29 cellular contexts compared by ENCODE assay signal in genomic region chr10:49366460-49366859, GRCh38. TPM values are rescaled to one million over a fixed set of nuclear protein-coding genes. Genes with fewer than 3 reads are reported as not detected.
DNase-seq lines count a peak whose midpoint lies in the region; ATAC-seq, FAIRE-seq and TF ChIP-seq lines count a peak whose summit lies in the region.
"Had no signal": no experiment of that assay in that cellular context is flagged by ENCODE, and none has a peak within 500 bp of the region (broad histone marks: within the 10 kb centered on the region; RNA-seq: fewer than 3 reads in every experiment).

No MANE protein-coding gene starts in this region.

- TF ChIP-seq POLR2A in HepG2 (IDR thresholded peaks at IDR 0.05; ENCODE audit: insufficient read depth in 1 of 2, low read depth in 2 of 2, low read length in 2 of 2) (no peak), right lobe of liver (IDR thresholded peaks at IDR 0.05) (no peak), K562 (conservative IDR thresholded peaks at IDR 0.05) (no peak)

- no peak overlapping the region for H3K27ac Mint-ChIP-seq in T-helper 17 cell
- H3K27ac Mint-ChIP-seq: CD4-positive, alpha-beta T cell; CD8-positive, alpha-beta T cell had no signal

- POLR2A ChIA-PET in HepG2 (lab: Yijun Ruan, JAX) = no interaction called here
- POLR2A ChIA-PET in K562 (lab: Yijun Ruan, JAX) = interaction anchor here (0.5 to 1.2 kb wide), 4 partner anchors 12 to 467 kb away, joined by 3 read pairs; no protein-coding TSS in a partner anchor

- BruUV-seq in HepG2 (replicated peaks; lab: Mats Ljungman, UMichigan) (no TSS peak), K562 (replicated peaks; lab: Mats Ljungman, UMichigan) (no TSS peak)

- H3K4me1 ChIP-seq in HepG2 (ENCODE audit: insufficient read depth, low read length) (peaks cover 24% of the 10 kb centered on the region), right lobe of liver (no peaks in the 10 kb centered on the region), K562 (replicated peaks in 1 of 2; ENCODE audit: control insufficient read depth in 2 of 2, insufficient read depth in 2 of 2, low read length in 2 of 2) (peaks cover 0 to 3% of the 10 kb centered on the region in 2 experiments; a peak in 1 of 5 replicates)

- H3K4me2 ChIP-seq in HepG2 (ENCODE audit: low read depth, low read length) = no peak overlapping the region
- no peak overlapping the region for H3K4me2 ChIP-seq in K562 (ENCODE audit: insufficient read depth, low read length)

- TF ChIP-seq CTCF in HepG2 (CRISPR knock-in tag; IDR thresholded peaks at IDR 0.05) = no peak
- TF ChIP-seq CTCF in right lobe of liver (IDR thresholded peaks at IDR 0.05) = no peak
- no peak for TF ChIP-seq CTCF in K562 (IDR thresholded peaks at IDR 0.05 in 2 of 3, conservative IDR thresholded peaks at IDR 0.05 in 1 of 3; ENCODE audit: insufficient read depth in 2 of 3, low read depth in 1 of 3, low read length in 3 of 3)

- H3K4me1 Mint-ChIP-seq in T-helper 17 cell = no peaks in the 10 kb centered on the region
- H3K4me1 Mint-ChIP-seq in activated T-cell treated with anti-CD3 and anti-CD28 coated beads, Interleukin-2, amount 50 U/mL, for 4 hours (ENCODE audit: low read depth) = no peaks in the 10 kb centered on the region

- in situ Hi-C loops in HepG2 (cut with HindIII; ENCODE audit: extremely low pct_ligation_motif_present, low pct_unique_long_range_greater_than_20kb) = loop anchor here (10.0 kb wide), 1 partner anchor 392 kb away; no protein-coding TSS in a partner anchor
- in situ Hi-C loops in K562 (cut with MboI) = no loop called here

- H3K27ac ChIP-seq in HepG2 (ENCODE audit: extremely low read length, insufficient read depth, low read length) = no peak overlapping the region
- H3K27ac ChIP-seq in right lobe of liver = no peak overlapping the region
- H3K27ac ChIP-seq in K562 (ENCODE audit: extremely low read depth, low read depth, low read length) = no peak overlapping the region
- H3K27ac ChIP-seq: BLaER1 treated with 17β-estradiol and CSF1 and Interleukin-3, amounts not matched to agents 10 nM and 100 nM; C4-2B had no signal

- TF ChIP-seq RAD21 in HepG2 (CRISPR knock-in tag; IDR thresholded peaks at IDR 0.05) = no peak
- TF ChIP-seq RAD21 in K562 (CRISPR knock-in tag; conservative IDR thresholded peaks at IDR 0.05 in 1 of 2, IDR thresholded peaks at IDR 0.05 in 1 of 2) = no peak

- H3K79me2 ChIP-seq in HepG2 (ENCODE audit: insufficient read depth, low read length) (no peaks in the 10 kb centered on the region), K562 (ENCODE audit: control insufficient read depth, insufficient read depth, low read length) (no peaks in the 10 kb centered on the region)

- CTCF ChIA-PET in HepG2 (lab: Yijun Ruan, JAX; ENCODE audit: low intra/inter-chr PET ratio, low total read pairs) (no interaction called here), K562 (lab: Yijun Ruan, JAX; ENCODE audit: low intra/inter-chr PET ratio) (no interaction called here)

- H3K27me3 Mint-ChIP-seq in T-helper 17 cell = peaks cover 35% of the 10 kb centered on the region
- H3K27me3 Mint-ChIP-seq in activated T-cell treated with anti-CD3 and anti-CD28 coated beads, Interleukin-2, amount 50 U/mL, for 4 hours (ENCODE audit: low read depth) = peaks cover 11% of the 10 kb centered on the region

- no peak for FAIRE-seq in HepG2 (lab: Jason Lieb, UNC)
- no peak for FAIRE-seq in K562 (lab: Jason Lieb, UNC)
- FAIRE-seq: A204.1, GM12878, GM12892, GM18507 had no signal

- H3K9me3 ChIP-seq in HepG2 (ENCODE audit: low read length) = no peaks in the 10 kb centered on the region
- H3K9me3 ChIP-seq in right lobe of liver = no peaks in the 10 kb centered on the region
- no peaks in the 10 kb centered on the region for H3K9me3 ChIP-seq in K562 (replicated peaks; ENCODE audit: control insufficient read depth, insufficient read depth, low read depth, low read length)
- no peaks in the 10 kb centered on the region for H3K9me3 ChIP-seq in T-helper 17 cell (ENCODE audit: control insufficient read depth, low read length, poor library complexity, severe bottlenecking)
- H3K9me3 ChIP-seq: BE2C; BLaER1 treated with 17β-estradiol and CSF1 and Interleukin-3, amounts not matched to agents 10 nM and 100 nM had no signal

- H3K36me3 ChIP-seq in HepG2 (replicated peaks in 1 of 2; ENCODE audit: control insufficient read depth in 1 of 2, insufficient read depth in 2 of 2, low read length in 2 of 2) (no peaks in the 10 kb centered on the region), right lobe of liver (no peaks in the 10 kb centered on the region), K562 (ENCODE audit: control insufficient read depth, insufficient read depth, low read length) (no peaks in the 10 kb centered on the region)
- H3K36me3 ChIP-seq: BE2C; BLaER1 treated with 17β-estradiol and CSF1 and Interleukin-3, amounts not matched to agents 10 nM and 100 nM had no signal

- DNase-seq in HepG2 (ENCODE audit: low spot score) (no peak), right lobe of liver (no peak), K562 (ENCODE audit: extremely low read depth in 1 of 4, low spot score in 3 of 4) (no peak), left lobe of liver (ENCODE audit: low spot score) (peak; percentile 28), ureter (ENCODE audit: low spot score) (peak; percentile 22), T-helper 17 cell (no peak), COLO829 (ENCODE audit: low spot score) (no peak)
- DNase-seq in activated T-cell treated with anti-CD3 and anti-CD28 coated beads, Interleukin-2, amount 50 U/mL, for 4 hours = no peak
- DNase-seq: 8988T; ACHN; BE2C; CD4-positive, alpha-beta T cell; COR-L47; DMS 273 treated with DMSO at 0.1 percent for 48 hours; DMS153; DMS79; DND-41; EL; GDM1 had no signal

- no peaks in the 10 kb centered on the region for H4K20me1 ChIP-seq in HepG2 (ENCODE audit: insufficient read depth, low read length)
- 0 out of 2 replicates have a peak, but pooled peaks cover 11% of the 10 kb centered on the region for H4K20me1 ChIP-seq in K562 (replicated peaks; ENCODE audit: control insufficient read depth, insufficient read depth, low read length)
- H4K20me1 ChIP-seq: BLaER1 treated with 17β-estradiol and CSF1 and Interleukin-3, amounts not matched to agents 10 nM and 100 nM had no signal

- H3K4me3 Mint-ChIP-seq in T-helper 17 cell = no peak overlapping the region
- H3K4me3 Mint-ChIP-seq in activated T-cell treated with anti-CD3 and anti-CD28 coated beads, Interleukin-2, amount 50 U/mL, for 4 hours = no peak overlapping the region
- H3K4me3 Mint-ChIP-seq: CD4-positive, alpha-beta T cell; CD8-positive, alpha-beta T cell had no signal

- H3K9ac ChIP-seq in HepG2 (ENCODE audit: insufficient read depth, low read depth, low read length) (no peak overlapping the region), K562 (ENCODE audit: insufficient read depth in 1 of 2, low read depth in 2 of 2, low read length in 2 of 2) (no peak overlapping the region)
- H3K9ac ChIP-seq: BLaER1 treated with 17β-estradiol and CSF1 and Interleukin-3, amounts not matched to agents 10 nM and 100 nM had no signal

- H3K36me3 Mint-ChIP-seq in T-helper 17 cell (ENCODE audit: low read depth) = no peaks in the 10 kb centered on the region
- H3K36me3 Mint-ChIP-seq in activated T-cell treated with anti-CD3 and anti-CD28 coated beads, Interleukin-2, amount 50 U/mL, for 4 hours (ENCODE audit: insufficient read depth) = no peaks in the 10 kb centered on the region
- H3K36me3 Mint-ChIP-seq: CD8-positive, alpha-beta T cell had no signal

- H3K27me3 ChIP-seq in HepG2 (ENCODE audit: control insufficient read depth in 1 of 2, insufficient read depth in 2 of 2, low read length in 2 of 2) (peaks cover 0 to 3% of the 10 kb centered on the region in 2 experiments; a peak in 1 of 5 replicates), right lobe of liver (no peaks in the 10 kb centered on the region), K562 (ENCODE audit: control insufficient read depth in 2 of 2, insufficient read depth in 2 of 2, low read length in 2 of 2) (peaks cover 55 to 71% of the 10 kb centered on the region in 2 experiments)
- H3K27me3 ChIP-seq: BE2C; BLaER1 treated with 17β-estradiol and CSF1 and Interleukin-3, amounts not matched to agents 10 nM and 100 nM had no signal

- TF ChIP-seq EP300 in HepG2 (IDR thresholded peaks at IDR 0.05; ENCODE audit: low read depth in 2 of 2, low read length in 2 of 2) = no peak
- TF ChIP-seq EP300 in HepG2 (CRISPR knock-in tag; IDR thresholded peaks at IDR 0.05; ENCODE audit: borderline replicate concordance) = no peak
- no peak for TF ChIP-seq EP300 in K562 (IDR thresholded peaks at IDR 0.05; ENCODE audit: low read length)

- intact Hi-C loops in HepG2 (cut with micrococcal nuclease; ENCODE audit: unreplicated experiment) (loop anchor here (5.0 kb wide), 1 partner anchor 654 kb away; no protein-coding TSS in a partner anchor), right lobe of liver (cut with DNase I) (no loop called here), K562 (cut with micrococcal nuclease) (no loop called here)

- H3K4me3 ChIP-seq in HepG2 (replicated peaks in 1 of 3; ENCODE audit: insufficient read depth in 1 of 3, low read depth in 2 of 3, low read length in 3 of 3) (no peak overlapping the region), right lobe of liver (no peak overlapping the region), K562 (no peak overlapping the region)
- H3K4me3 ChIP-seq: BLaER1 treated with 17β-estradiol and CSF1 and Interleukin-3, amounts not matched to agents 10 nM and 100 nM; GM12878 had no signal

- ATAC-seq in HepG2 (no peak), right lobe of liver (no peak), K562 (no peak), left lobe of liver (no peak), T-helper 17 cell (no peak)
- ATAC-seq in activated T-cell treated with anti-CD3 and anti-CD28 coated beads, Interleukin-2, amount 50 U/mL, for 4 hours = no peak
- ATAC-seq: CD8-positive, alpha-beta T cell; GM12878 had no signal

- H3K9me1 ChIP-seq in K562 (ENCODE audit: control insufficient read depth, insufficient read depth, low read length) = no peaks in the 10 kb centered on the region

- H2AFZ ChIP-seq in HepG2 (ENCODE audit: low read length) (no peak overlapping the region), K562 (ENCODE audit: low read depth, low read length) (no peak overlapping the region)

- WGBS in HepG2 (ENCODE audit: low lambda C conversion rate) = 28% methylated on average over 4 of the region's 4 CpGs
- 68% methylated on average over 4 of the region's 4 CpGs for WGBS in right lobe of liver (ENCODE audit: insufficient coverage, low coverage, low lambda C conversion rate, missing lambda C conversion rate)
- 4% methylated on average over 4 of the region's 4 CpGs for WGBS in K562 (ENCODE audit: insufficient coverage, low coverage, missing lambda C conversion rate)

- no peaks in the 10 kb centered on the region for H3K9me3 Mint-ChIP-seq in activated T-cell treated with anti-CD3 and anti-CD28 coated beads, Interleukin-2, amount 50 U/mL, for 4 hours
- H3K9me3 Mint-ChIP-seq: CD4-positive, alpha-beta T cell; CD8-positive, alpha-beta T cell had no signal

RNA-seq across cellular contexts. Expression of gene DRGX, which starts 29.4 kb away (rescaled TPM):
- total RNA-seq in HepG2 (2016; rRNA removed; fragmentation: Illumina TruSeq; extraction: Trizol) = not detected in 2 replicates
- total RNA-seq in HepG2 (2016; cell fraction: cytosol; rRNA removed; fragmentation: Illumina TruSeq; extraction: Trizol; ENCODE audit: low read depth) = not detected in 2 replicates
- not detected in 2 replicates for total RNA-seq in HepG2 (2016; cell fraction: insoluble cytoplasmic fraction; rRNA removed; fragmentation: Illumina TruSeq; extraction: Trizol)
- not detected in 2 replicates for total RNA-seq in HepG2 (2016; cell fraction: membrane; rRNA removed; fragmentation: Illumina TruSeq; extraction: Trizol)
- not detected in 2 replicates for total RNA-seq in HepG2 (2016; cell fraction: nucleus; rRNA removed; fragmentation: Illumina TruSeq; extraction: Trizol)
- polyA plus RNA-seq in HepG2 (2011; rRNA removed) = not detected in 2 replicates
- not detected in 2 replicates for polyA plus RNA-seq in HepG2 (2011; cell fraction: cytosol; rRNA removed)
- not detected in 2 replicates for polyA plus RNA-seq in HepG2 (2011; cell fraction: nucleus; rRNA removed)
- polyA plus RNA-seq in HepG2 (2012) = not detected in 2 replicates
- polyA plus RNA-seq in HepG2 (2016; cell fraction: cytosol; fragmentation: Illumina TruSeq; extraction: Trizol; ENCODE audit: low read depth) = not detected in 2 replicates
- polyA plus RNA-seq in HepG2 (2016; cell fraction: insoluble cytoplasmic fraction; fragmentation: Illumina TruSeq; extraction: Trizol; ENCODE audit: low read depth) = not detected in 2 replicates
- not detected in 2 replicates for polyA plus RNA-seq in HepG2 (2016; cell fraction: membrane; fragmentation: Illumina TruSeq; extraction: Trizol; ENCODE audit: low read depth)
- polyA plus RNA-seq in HepG2 (2016; cell fraction: nucleus; fragmentation: Illumina TruSeq; extraction: Trizol; ENCODE audit: insufficient read depth, low read depth) = not detected in 2 replicates
- not detected in 2 replicates for polyA minus RNA-seq in HepG2 (2011; rRNA and poly(A)+ RNA removed; ENCODE audit: low replicate concordance)
- polyA minus RNA-seq in HepG2 (2011; cell fraction: cytosol; rRNA and poly(A)+ RNA removed) = not detected in 2 replicates
- polyA minus RNA-seq in HepG2 (2011; cell fraction: nucleus; rRNA and poly(A)+ RNA removed) = not detected in 2 replicates
- not detected for total RNA-seq in right lobe of liver
- not detected in 2 replicates for total RNA-seq in K562 (2011; cell fraction: chromatin; rRNA removed; ENCODE audit: low replicate concordance)
- total RNA-seq in K562 (2011; cell fraction: nucleolus; rRNA removed) = not detected in 2 replicates
- total RNA-seq in K562 (2011; cell fraction: nucleoplasm; rRNA removed) = not detected in 2 replicates
- not detected in 2 replicates for total RNA-seq in K562 (2014; rRNA removed)
- not detected in 2 replicates for total RNA-seq in K562 (2014; rRNA removed; fragmentation: Illumina TruSeq; extraction: Trizol)
- total RNA-seq in K562 (2015; rRNA removed; fragmentation: Illumina TruSeq; extraction: Trizol) = not detected in 2 replicates
- not detected in 2 replicates for total RNA-seq in K562 (2021)
- not detected in 2 replicates for polyA plus RNA-seq in K562 (2011; rRNA removed)
- not detected in 2 replicates for polyA plus RNA-seq in K562 (2011; cell fraction: cytosol; rRNA removed)
- not detected in 2 replicates for polyA plus RNA-seq in K562 (2011; cell fraction: nucleus; rRNA removed)
- 0.17 TPM in 1 of 2 replicates, not detected in the other for polyA plus RNA-seq in K562 (2012)
- polyA plus RNA-seq in K562 (2014; fragmentation: Illumina TruSeq; extraction: Trizol) = not detected in 2 replicates
- not detected for polyA plus RNA-seq in K562 (2014; fragmentation: Nextera tagmentation; extraction: Ambion mirVana)
- not detected in 2 replicates for polyA plus RNA-seq in K562 (2014; rRNA removed)
- polyA minus RNA-seq in K562 (2011; rRNA and poly(A)+ RNA removed) = not detected in 2 replicates
- not detected in 2 replicates for polyA minus RNA-seq in K562 (2011; cell fraction: cytosol; rRNA and poly(A)+ RNA removed)
- polyA minus RNA-seq in K562 (2011; cell fraction: nucleus; rRNA and poly(A)+ RNA removed) = not detected in 2 replicates
- not detected for total RNA-seq in left lobe of liver
- not detected for total RNA-seq in ureter
- not detected for total RNA-seq in T-helper 17 cell
- total RNA-seq in activated T-cell treated with anti-CD3 and anti-CD28 coated beads, Interleukin-2, amount 50 U/mL, for 4 hours = not detected
- total RNA-seq: A673; CD4-positive, alpha-beta T cell; CD8-positive, alpha-beta T cell; Daoy; GM12878 had no signal
- polyA plus RNA-seq: AG04450, GM12878 had no signal

Comparison
In these comparisons a context has a peak if more than half of its experiments do, and no peak if none do; other contexts are left out.
1. DNase-seq: peak in left lobe of liver (single experiment) and ureter (single experiment); none in HepG2 (single experiment), right lobe of liver (0 of 3), K562 (0 of 4), T-helper 17 cell (0 of 3), COLO829 (single experiment) and activated T-cell treated with anti-CD3 and anti-CD28 coated beads, Interleukin-2, amount 50 U/mL, for 4 hours (single experiment).